ENCODE assay signal across 8 cellular contexts in genomic region chr12:109999983-110000505, GRCh38. TPM values are rescaled to one million over a fixed set of nuclear protein-coding genes. Genes with fewer than 3 reads are reported as not detected.
DNase-seq lines count a peak whose midpoint lies in the region; ATAC-seq and TF ChIP-seq lines count a peak whose summit lies in the region.

No MANE protein-coding gene starts in this region.

- peak overlapping the region; percentile 86 for H3K27ac Mint-ChIP-seq in osteocyte (ENCODE audit: unreplicated experiment)

- DNase-seq in GM12865 (ENCODE audit: low read depth) (peak; percentile 55), UCSD-AML1 (lab: John Stamatoyannopoulos, UW; ENCODE audit: unreplicated experiment) (peak; percentile 19), fibroblast of gingiva (ENCODE audit: low read depth) (peak; percentile 64), osteocyte (ENCODE audit: extremely low spot score, unreplicated experiment) (no peak)

- no peak for TF ChIP-seq CTCF in 22Rv1 (IDR thresholded peaks at IDR 0.05)
- no peak for TF ChIP-seq CTCF in GM12865 (IDR thresholded peaks at IDR 0.05; ENCODE audit: insufficient read depth, low read depth, low read length, missing control alignments)
- TF ChIP-seq CTCF in osteocyte (IDR thresholded peaks at IDR 0.05) = no peak

- peaks cover 32% of the 10 kb centered on the region for H3K4me1 Mint-ChIP-seq in osteocyte (ENCODE audit: unreplicated experiment)

- H3K4me3 Mint-ChIP-seq in osteocyte (ENCODE audit: unreplicated experiment) = peak overlapping the region; percentile 95

- H3K36me3 Mint-ChIP-seq in osteocyte (ENCODE audit: unreplicated experiment) = peaks cover 3% of the 10 kb centered on the region

- H3K9me3 Mint-ChIP-seq in osteocyte (ENCODE audit: unreplicated experiment) = no peaks in the 10 kb centered on the region

- H3K27me3 Mint-ChIP-seq in osteocyte (ENCODE audit: unreplicated experiment) = no peaks in the 10 kb centered on the region

- H3K4me3 ChIP-seq in GM12865 (ENCODE audit: low read depth, low read length) = peak overlapping the region; percentile 92

- peak overlapping the region; percentile 64; the same call in 1 of the 2 replicates for H3K27ac ChIP-seq in 22Rv1

- ATAC-seq in GM19324 (IDR thresholded peaks at IDR 0.05; ENCODE audit: low FRiP score, unreplicated experiment) (no peak), HG03571 (IDR thresholded peaks at IDR 0.05; ENCODE audit: unreplicated experiment) (no peak), GM21447 (IDR thresholded peaks at IDR 0.05; ENCODE audit: unreplicated experiment) (no peak)

RNA-seq across cellular contexts. Expression of gene ANKRD13A, which starts 0.8 kb away (rescaled TPM):
- total RNA-seq in osteocyte = 42.3 and 43.5 TPM in 2 replicates

RNA-seq across cellular contexts. Expression of gene GIT2, which starts 3.9 kb away (rescaled TPM):
- 49.6 and 52.6 TPM in 2 replicates for total RNA-seq in osteocyte

RNA-seq across cellular contexts. Expression of gene C12orf76, which starts 48.3 kb away (rescaled TPM):
- 13.7 and 14.5 TPM in 2 replicates for total RNA-seq in osteocyte
